In the genomic region with DNA sequence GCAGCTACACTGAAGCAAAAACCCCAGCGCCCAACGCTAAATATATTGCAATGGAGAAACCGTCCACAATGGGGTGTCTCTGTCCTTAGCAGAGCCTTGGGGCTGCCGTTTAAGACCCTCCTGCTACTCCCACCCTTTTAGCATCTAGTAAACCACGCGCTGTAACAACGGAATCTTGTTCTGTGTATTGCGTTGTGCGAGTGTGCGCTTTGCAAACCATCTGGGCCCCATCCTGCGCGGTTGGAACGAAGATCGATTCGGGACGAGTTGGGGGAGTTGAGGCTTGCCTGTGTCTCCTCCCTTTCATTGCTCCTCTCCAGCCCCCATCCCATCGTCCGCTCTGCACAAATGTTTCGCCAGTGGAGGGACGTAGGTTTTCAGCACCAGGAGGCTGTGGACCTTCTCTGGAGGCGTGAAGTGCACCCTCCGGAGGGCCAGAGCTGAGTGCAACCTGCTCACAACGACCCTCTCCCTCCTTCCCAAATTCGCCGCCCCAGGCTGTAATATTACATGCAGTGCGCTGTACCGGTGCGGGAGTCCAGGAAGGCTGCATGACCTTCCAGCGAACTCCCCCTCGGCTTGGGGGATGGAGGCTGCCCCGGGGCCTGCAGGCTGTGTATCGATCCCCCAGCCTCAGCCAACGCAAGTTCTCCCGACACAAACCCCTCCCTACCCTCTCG, we compare ENCODE assay signal across 8 cellular contexts. TPM values are rescaled to one million over a fixed set of nuclear protein-coding genes. Genes with fewer than 3 reads are reported as not detected.
DNase-seq lines count a peak whose midpoint lies in the region; ATAC-seq and TF ChIP-seq lines count a peak whose summit lies in the region.

No MANE protein-coding gene starts in this region.

- H3K4me3 ChIP-seq in lung = peak overlapping the region; percentile 40

- no peaks in the 10 kb centered on the region for H3K9me3 Mint-ChIP-seq in dendritic cell treated with granulocyte-macrophage colony-stimulating factor and Interleukin-4, amounts not matched to agents 40 ng/mL and 50 ng/mL, for 4 days

- H3K36me3 Mint-ChIP-seq in dendritic cell treated with granulocyte-macrophage colony-stimulating factor and Interleukin-4, amounts not matched to agents 40 ng/mL and 50 ng/mL, for 4 days (ENCODE audit: low read depth) = peaks cover 19% of the 10 kb centered on the region

- no peaks in the 10 kb centered on the region for H3K9me3 ChIP-seq in lung (ENCODE audit: control insufficient read depth in 2 of 2, insufficient read depth in 1 of 2, low read length in 1 of 2)

- DNase-seq in EL (peak; percentile 34), MV-4-11 (lab: John Stamatoyannopoulos, UW) (peak; percentile 13), lung (ENCODE audit: low spot score) (peak; percentile 29), SKM-1 (lab: John Stamatoyannopoulos, UW; ENCODE audit: unreplicated experiment) (no peak)
- DNase-seq in activated CD4-positive, alpha-beta T cell treated with anti-CD3 and anti-CD28 coated beads for 1 hour = peak; percentile 10
- peak; percentile 9 for DNase-seq in stimulated activated CD8-positive, alpha-beta memory T cell treated with anti-CD3 and anti-CD28 coated beads, Interleukin-4, amount 100 ng/mL, for 24 hours (ENCODE audit: low read depth)

- intact Hi-C loops in dendritic cell treated with granulocyte-macrophage colony-stimulating factor and Interleukin-4, amounts not matched to agents 40 ng/mL and 50 ng/mL, for 4 days (cut with micrococcal nuclease) = loop anchor here (10.0 kb wide), 1 partner anchor 50 kb away; no protein-coding TSS in a partner anchor

- peaks cover 40% of the 10 kb centered on the region for H3K4me1 Mint-ChIP-seq in dendritic cell treated with granulocyte-macrophage colony-stimulating factor and Interleukin-4, amounts not matched to agents 40 ng/mL and 50 ng/mL, for 4 days (ENCODE audit: low read depth)

- no peaks in the 10 kb centered on the region for H3K27me3 ChIP-seq in lung (ENCODE audit: control insufficient read depth, insufficient read depth)

- H3K27ac Mint-ChIP-seq in dendritic cell treated with granulocyte-macrophage colony-stimulating factor and Interleukin-4, amounts not matched to agents 40 ng/mL and 50 ng/mL, for 4 days = peak overlapping the region; percentile 74

- H3K4me3 Mint-ChIP-seq in dendritic cell treated with granulocyte-macrophage colony-stimulating factor and Interleukin-4, amounts not matched to agents 40 ng/mL and 50 ng/mL, for 4 days = peak overlapping the region; percentile 96

- ATAC-seq in lung (ENCODE audit: insufficient read depth, low FRiP score) (no peak), HG02870 (IDR thresholded peaks at IDR 0.05; ENCODE audit: unreplicated experiment) (no peak)

- no peaks in the 10 kb centered on the region for H3K36me3 ChIP-seq in lung (ENCODE audit: control insufficient read depth in 2 of 2, insufficient read depth in 2 of 2, low read length in 2 of 2)

- H3K4me1 ChIP-seq in lung (ENCODE audit: control insufficient read depth in 2 of 2, insufficient read depth in 2 of 2, low read length in 2 of 2) = peaks cover 2 to 6% of the 10 kb centered on the region in 2 donors

- H3K27ac ChIP-seq in lung (ENCODE audit: low read depth in 1 of 2, low read length in 1 of 2) = peak overlapping the region in 1 of 2 donors; percentile 41

- no peak for TF ChIP-seq CTCF in lung (IDR thresholded peaks at IDR 0.05; ENCODE audit: control extremely low read depth, extremely low read depth)

- 0% methylated on average over 35 of the region's 35 CpGs for WGBS in lung, 2 donors

- peaks cover 16% of the 10 kb centered on the region for H3K27me3 Mint-ChIP-seq in dendritic cell treated with granulocyte-macrophage colony-stimulating factor and Interleukin-4, amounts not matched to agents 40 ng/mL and 50 ng/mL, for 4 days

RNA-seq across cellular contexts. Expression of a gene that starts 1.6 kb away (rescaled TPM):
- total RNA-seq in lung = 100 to 1,000 TPM in 1 of 2 donors, 10 to 100 TPM in 1; 44.5 to 127 TPM
- 1 to 10 TPM; 7.7 to 9.5 TPM for polyA plus RNA-seq in lung

RNA-seq across cellular contexts. Expression of a gene that starts 33.3 kb away (rescaled TPM):
- 100 to 1,000 TPM in 1 of 2 donors, 10 to 100 TPM in 1; 50.4 to 143 TPM for total RNA-seq in lung
- polyA plus RNA-seq in lung = 100 to 1,000 TPM in 1 of 2 donors, 10 to 100 TPM in 1; 96.7 to 367 TPM
